ENCODE assay signal across 11 cellular contexts in the genomic region with DNA sequence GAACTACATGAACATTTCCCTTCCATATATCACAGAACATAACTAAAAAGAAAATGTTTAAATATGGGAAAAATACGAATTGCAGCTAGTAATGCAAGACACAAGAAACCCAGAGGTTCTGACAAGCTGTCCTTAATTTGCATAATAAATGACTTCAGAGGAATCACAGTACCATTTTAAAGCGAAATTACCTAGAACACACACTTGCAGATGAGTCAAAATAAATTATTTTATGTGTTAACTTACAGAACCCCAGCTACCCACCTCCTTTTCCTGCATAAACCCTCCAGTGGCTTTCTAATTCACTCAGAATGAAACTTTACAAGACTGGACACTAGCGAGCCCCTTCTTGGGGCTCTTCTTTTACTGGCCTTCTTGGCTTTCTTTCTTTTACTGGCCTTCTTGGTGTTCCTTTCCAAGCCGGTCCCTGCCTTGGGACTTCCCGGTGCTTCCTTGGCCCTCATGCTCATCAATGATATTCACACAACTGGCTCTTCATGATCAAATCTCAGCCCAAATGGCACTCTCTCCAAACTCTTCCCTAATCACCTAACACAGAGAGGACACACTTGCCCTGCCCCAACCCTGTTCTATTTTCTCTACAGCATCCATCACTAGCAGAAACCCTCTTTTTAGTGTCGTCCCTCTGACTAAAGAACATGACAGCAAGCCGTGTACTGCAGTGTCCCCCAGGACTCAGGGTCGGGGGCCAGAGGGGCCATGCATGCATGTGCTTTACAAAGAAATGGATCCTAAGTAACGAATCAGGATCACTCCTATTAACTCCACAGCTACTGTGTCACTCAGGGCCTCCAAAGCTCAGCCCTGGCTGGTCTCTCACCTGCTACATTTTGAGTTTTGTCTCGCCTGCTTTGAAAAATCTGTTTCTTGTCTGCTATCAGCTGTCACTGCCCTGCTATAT. TPM values are rescaled to one million over a fixed set of nuclear protein-coding genes. Genes with fewer than 3 reads are reported as not detected.
A peak's percentile ranks its signal among the peaks of the same experiment; 100 is the strongest.
DNase-seq lines count a peak whose midpoint lies in the region; ATAC-seq and TF ChIP-seq lines count a peak whose summit lies in the region.
"Had no signal": no experiment of that assay in that cellular context is flagged by ENCODE, and none has a peak within 500 bp of the region (broad histone marks: within the 10 kb centered on the region; RNA-seq: fewer than 3 reads in every experiment).

No MANE protein-coding gene starts in this region.

- H3K4me1 Mint-ChIP-seq in activated naive CD8-positive, alpha-beta T cell (ENCODE audit: low read depth), result peaks cover 78% of the 10 kb centered on the region
- H3K4me1 Mint-ChIP-seq in mesothelial cell of epicardium, result peaks cover 67% of the 10 kb centered on the region

- peak overlapping the region; percentile 91 for H3K27ac Mint-ChIP-seq in activated naive CD8-positive, alpha-beta T cell
- no peak overlapping the region for H3K27ac Mint-ChIP-seq in mesothelial cell of epicardium

- 78% methylated on average over 10 of the region's 10 CpGs for WGBS in aorta, 2 donors
- WGBS in tibial nerve, 2 donors, result 68 to 73% methylated on average over 10 of the region's 10 CpGs

- H3K27ac ChIP-seq in left ventricle myocardium inferior (replicated peaks) (peak overlapping the region; percentile 35), aorta (ENCODE audit: low read depth in 1 of 2, low read length in 2 of 2) (peak overlapping the region; percentile 32 to 58), tibial nerve (peak overlapping the region in 2 of 4 donors; percentile 43 to 52)
- H3K27ac ChIP-seq: upper lobe of right lung had no signal

- ATAC-seq in Right ventricle myocardium superior (ENCODE audit: poor library complexity) (no peak), aorta (ENCODE audit: low FRiP score) (no peak), HG03159 (IDR thresholded peaks at IDR 0.05; ENCODE audit: unreplicated experiment) (no peak)
- ATAC-seq: upper lobe of right lung had no signal

- H3K4me1 ChIP-seq in left ventricle myocardium inferior (peaks cover 90% of the 10 kb centered on the region), aorta (ENCODE audit: control insufficient read depth in 1 of 2, insufficient read depth in 2 of 2, low read length in 2 of 2) (peaks cover 4 to 8% of the 10 kb centered on the region in 2 donors), tibial nerve (peaks cover 0 to 88% (median 44%) of the 10 kb centered on the region in 4 donors)

- no peak for TF ChIP-seq POLR2A in tibial nerve (IDR thresholded peaks at IDR 0.05)

- H3K27me3 ChIP-seq in left ventricle myocardium inferior (ENCODE audit: low read depth) (no peaks in the 10 kb centered on the region), aorta (ENCODE audit: control insufficient read depth in 1 of 2, insufficient read depth in 2 of 2, low read length in 1 of 2) (no peaks in the 10 kb centered on the region), tibial nerve (no peaks in the 10 kb centered on the region)
- H3K27me3 ChIP-seq: upper lobe of right lung had no signal

- peaks cover 6% of the 10 kb centered on the region for H3K36me3 ChIP-seq in left ventricle myocardium inferior
- H3K36me3 ChIP-seq in aorta (ENCODE audit: control insufficient read depth in 1 of 2, insufficient read depth in 2 of 2, low read length in 1 of 2), result no peaks in the 10 kb centered on the region
- no peaks in the 10 kb centered on the region for H3K36me3 ChIP-seq in tibial nerve
- H3K36me3 ChIP-seq: upper lobe of right lung had no signal

- H3K9me3 Mint-ChIP-seq in activated naive CD8-positive, alpha-beta T cell (ENCODE audit: low read depth), result no peaks in the 10 kb centered on the region
- H3K9me3 Mint-ChIP-seq in mesothelial cell of epicardium, result no peaks in the 10 kb centered on the region

- TF ChIP-seq CTCF in left ventricle myocardium inferior (IDR thresholded peaks at IDR 0.05; ENCODE audit: borderline replicate concordance) (no peak), mesothelial cell of epicardium (IDR thresholded peaks at IDR 0.05; ENCODE audit: unreplicated experiment) (no peak), tibial nerve (IDR thresholded peaks at IDR 0.05) (no peak)

- H3K9me3 ChIP-seq in left ventricle myocardium inferior (replicated peaks), result no peaks in the 10 kb centered on the region
- no peaks in the 10 kb centered on the region for H3K9me3 ChIP-seq in aorta (ENCODE audit: control insufficient read depth, low read length)
- no peaks in the 10 kb centered on the region for H3K9me3 ChIP-seq in tibial nerve
- H3K9me3 ChIP-seq: upper lobe of right lung had no signal

- no peaks in the 10 kb centered on the region for H3K27me3 Mint-ChIP-seq in activated naive CD8-positive, alpha-beta T cell
- H3K27me3 Mint-ChIP-seq in mesothelial cell of epicardium (ENCODE audit: low read depth), result no peaks in the 10 kb centered on the region

- DNase-seq in left ventricle myocardium inferior, result no peak
- DNase-seq in Right ventricle myocardium superior, result no peak
- DNase-seq in mesothelial cell of epicardium (ENCODE audit: low spot score in 2 of 2, unreplicated experiment in 2 of 2), result no peak
- DNase-seq in aorta, result no peak
- no peak for DNase-seq in tibial nerve (ENCODE audit: low spot score in 2 of 2)
- DNase-seq in NCI-H1105 treated with DMSO at 0.1 percent for 48 hours (lab: John Stamatoyannopoulos, UW), result no peak
- DNase-seq: NCI-H2029 treated with DMSO at 0.1 percent for 48 hours; stimulated activated CD4-positive, alpha-beta T cell treated with anti-CD3 and anti-CD28 coated beads, Interleukin-4, amount 100 ng/mL, for 4 hours; upper lobe of right lung had no signal

- peak overlapping the region; percentile 90 for H3K4me3 Mint-ChIP-seq in activated naive CD8-positive, alpha-beta T cell
- H3K4me3 Mint-ChIP-seq in mesothelial cell of epicardium, result peak overlapping the region; percentile 2

- TF ChIP-seq EP300 in tibial nerve (IDR thresholded peaks at IDR 0.05), result no peak

- peak overlapping the region; percentile 28 for H3K4me3 ChIP-seq in left ventricle myocardium inferior
- no peak overlapping the region for H3K4me3 ChIP-seq in aorta (ENCODE audit: low read length in 2 of 2)
- no peak overlapping the region for H3K4me3 ChIP-seq in tibial nerve
- H3K4me3 ChIP-seq: upper lobe of right lung had no signal

- H3K36me3 Mint-ChIP-seq in activated naive CD8-positive, alpha-beta T cell, result peaks cover 20% of the 10 kb centered on the region
- peaks cover 2% of the 10 kb centered on the region for H3K36me3 Mint-ChIP-seq in mesothelial cell of epicardium

- intact Hi-C loops in left ventricle myocardium inferior (cut with micrococcal nuclease) (loop anchor here (10.0 kb wide), 1 partner anchor 122 kb away; no protein-coding TSS in a partner anchor), Right ventricle myocardium superior (cut with DNase I) (loop anchor here (10.0 kb wide), 1 partner anchor 72 kb away; no protein-coding TSS in a partner anchor), aorta (cut with DNase I) (loop anchor here in 1 of 2 donors (5.0 kb wide), 1 partner anchor 40 kb away; no protein-coding TSS in a partner anchor)

RNA-seq across cellular contexts. Expression of a gene that starts 4.8 kb away (rescaled TPM):
- total RNA-seq in left ventricle myocardium inferior (15.1 TPM), Right ventricle myocardium superior (12.7 TPM), mesothelial cell of epicardium (65.1 to 71.6 TPM (median 69.3 TPM) in 3 replicates), aorta (10 to 100 TPM; 65.4 to 78.4 TPM), tibial nerve (10 to 100 TPM; 22.0 to 29.7 (median 24.6) TPM)
- polyA plus RNA-seq in aorta, result 10 to 100 TPM; 10.8 to 34.2 TPM

RNA-seq across cellular contexts. Expression of a gene that starts 30.2 kb away (rescaled TPM):
- total RNA-seq in left ventricle myocardium inferior (50.6 TPM), Right ventricle myocardium superior (41.1 TPM), mesothelial cell of epicardium (38.1 to 45.2 TPM (median 44.7 TPM) in 3 replicates), aorta (10 to 100 TPM; 69.0 to 74.3 TPM), tibial nerve (100 to 1,000 TPM in 1 of 4 donors, 10 to 100 TPM in 3; 64.8 to 104 (median 88.0) TPM)
- 100 to 1,000 TPM; 115 to 123 TPM for polyA plus RNA-seq in aorta

RNA-seq across cellular contexts. Expression of a gene that starts 48.0 kb away (rescaled TPM):
- total RNA-seq in left ventricle myocardium inferior (26.8 TPM), Right ventricle myocardium superior (27.9 TPM), mesothelial cell of epicardium (82.2 to 86.2 TPM (median 82.8 TPM) in 3 replicates), aorta (10 to 100 TPM; 46.4 to 49.2 TPM), tibial nerve (10 to 100 TPM; 28.4 to 50.6 (median 40.0) TPM)
- polyA plus RNA-seq in aorta, result 10 to 100 TPM; 37.6 to 54.1 TPM
